1 cellular context compared by ENCODE assay signal in genomic region chr11:117180661-117181585, GRCh38.
TF ChIP-seq lines count a peak whose summit lies in the region.

No MANE protein-coding gene starts in this region.

TF ChIP-seq in HepG2, 621 proteins besides CTCF, POLR2A, EP300 and RAD21 (continued from another document and continues in another):
- TF ChIP-seq, protein P1, sequence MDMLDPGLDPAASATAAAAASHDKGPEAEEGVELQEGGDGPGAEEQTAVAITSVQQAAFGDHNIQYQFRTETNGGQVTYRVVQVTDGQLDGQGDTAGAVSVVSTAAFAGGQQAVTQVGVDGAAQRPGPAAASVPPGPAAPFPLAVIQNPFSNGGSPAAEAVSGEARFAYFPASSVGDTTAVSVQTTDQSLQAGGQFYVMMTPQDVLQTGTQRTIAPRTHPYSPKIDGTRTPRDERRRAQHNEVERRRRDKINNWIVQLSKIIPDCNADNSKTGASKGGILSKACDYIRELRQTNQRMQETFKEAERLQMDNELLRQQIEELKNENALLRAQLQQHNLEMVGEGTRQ (IDR thresholded peaks at IDR 0.05; ENCODE audit: low read depth, low read length): 0 out of 2 replicates have a peak, but pooled peaks have one; percentile 18
- TF ChIP-seq, protein P1 (CRISPR knock-in tag; IDR thresholded peaks at IDR 0.05; ENCODE audit: borderline replicate concordance): peak; percentile 9; the same call in 1 of the 2 replicates
- TF ChIP-seq ZNF883 (CRISPR knock-in tag; IDR thresholded peaks at IDR 0.05; ENCODE audit: not compliant biosample characterization) (no peak), KAT7 (CRISPR knock-in tag; IDR thresholded peaks at IDR 0.05; ENCODE audit: borderline replicate concordance) (no peak), ZNF496 (CRISPR knock-in tag; IDR thresholded peaks at IDR 0.05; ENCODE audit: insufficient replicate concordance) (no peak), ZNF605 (CRISPR knock-in tag; IDR thresholded peaks at IDR 0.05) (peak; percentile 53; the same call in 1 of the 2 replicates), KDM5B (CRISPR knock-in tag; IDR thresholded peaks at IDR 0.05; ENCODE audit: borderline replicate concordance) (0 out of 2 replicates have a peak, but pooled peaks have one; percentile 32), KLF13 (CRISPR knock-in tag; IDR thresholded peaks at IDR 0.05) (0 out of 2 replicates have a peak, but pooled peaks have one; percentile 74), SMC3 (IDR thresholded peaks at IDR 0.05; ENCODE audit: low read length) (peak; percentile 39), ZNF275 (CRISPR knock-in tag; IDR thresholded peaks at IDR 0.05; ENCODE audit: borderline replicate concordance) (no peak; the same call in 1 of the 2 replicates), BHLHE40 (IDR thresholded peaks at IDR 0.05; ENCODE audit: low read length) (no peak), EHMT2 (IDR thresholded peaks at IDR 0.05; ENCODE audit: borderline replicate concordance, low read depth, low read length) (no peak), FOXP4 (CRISPR knock-in tag; IDR thresholded peaks at IDR 0.05) (0 out of 2 replicates have a peak, but pooled peaks have one; percentile 14), KLF12 (CRISPR knock-in tag; IDR thresholded peaks at IDR 0.05; ENCODE audit: borderline replicate concordance) (no peak), ZNF292 (CRISPR knock-in tag; IDR thresholded peaks at IDR 0.05; ENCODE audit: borderline replicate concordance, low read depth) (no peak), ARID3A (IDR thresholded peaks at IDR 0.05; ENCODE audit: low read depth, low read length) (no peak)
- TF ChIP-seq, protein P2, sequence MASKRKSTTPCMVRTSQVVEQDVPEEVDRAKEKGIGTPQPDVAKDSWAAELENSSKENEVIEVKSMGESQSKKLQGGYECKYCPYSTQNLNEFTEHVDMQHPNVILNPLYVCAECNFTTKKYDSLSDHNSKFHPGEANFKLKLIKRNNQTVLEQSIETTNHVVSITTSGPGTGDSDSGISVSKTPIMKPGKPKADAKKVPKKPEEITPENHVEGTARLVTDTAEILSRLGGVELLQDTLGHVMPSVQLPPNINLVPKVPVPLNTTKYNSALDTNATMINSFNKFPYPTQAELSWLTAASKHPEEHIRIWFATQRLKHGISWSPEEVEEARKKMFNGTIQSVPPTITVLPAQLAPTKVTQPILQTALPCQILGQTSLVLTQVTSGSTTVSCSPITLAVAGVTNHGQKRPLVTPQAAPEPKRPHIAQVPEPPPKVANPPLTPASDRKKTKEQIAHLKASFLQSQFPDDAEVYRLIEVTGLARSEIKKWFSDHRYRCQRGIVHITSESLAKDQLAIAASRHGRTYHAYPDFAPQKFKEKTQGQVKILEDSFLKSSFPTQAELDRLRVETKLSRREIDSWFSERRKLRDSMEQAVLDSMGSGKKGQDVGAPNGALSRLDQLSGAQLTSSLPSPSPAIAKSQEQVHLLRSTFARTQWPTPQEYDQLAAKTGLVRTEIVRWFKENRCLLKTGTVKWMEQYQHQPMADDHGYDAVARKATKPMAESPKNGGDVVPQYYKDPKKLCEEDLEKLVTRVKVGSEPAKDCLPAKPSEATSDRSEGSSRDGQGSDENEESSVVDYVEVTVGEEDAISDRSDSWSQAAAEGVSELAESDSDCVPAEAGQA (IDR thresholded peaks at IDR 0.05; ENCODE audit: low read depth): 0 out of 2 replicates have a peak, but pooled peaks have one; percentile 22
- TF ChIP-seq, protein P2 (CRISPR knock-in tag; IDR thresholded peaks at IDR 0.05; ENCODE audit: borderline replicate concordance): no peak
- TF ChIP-seq, protein P3, sequence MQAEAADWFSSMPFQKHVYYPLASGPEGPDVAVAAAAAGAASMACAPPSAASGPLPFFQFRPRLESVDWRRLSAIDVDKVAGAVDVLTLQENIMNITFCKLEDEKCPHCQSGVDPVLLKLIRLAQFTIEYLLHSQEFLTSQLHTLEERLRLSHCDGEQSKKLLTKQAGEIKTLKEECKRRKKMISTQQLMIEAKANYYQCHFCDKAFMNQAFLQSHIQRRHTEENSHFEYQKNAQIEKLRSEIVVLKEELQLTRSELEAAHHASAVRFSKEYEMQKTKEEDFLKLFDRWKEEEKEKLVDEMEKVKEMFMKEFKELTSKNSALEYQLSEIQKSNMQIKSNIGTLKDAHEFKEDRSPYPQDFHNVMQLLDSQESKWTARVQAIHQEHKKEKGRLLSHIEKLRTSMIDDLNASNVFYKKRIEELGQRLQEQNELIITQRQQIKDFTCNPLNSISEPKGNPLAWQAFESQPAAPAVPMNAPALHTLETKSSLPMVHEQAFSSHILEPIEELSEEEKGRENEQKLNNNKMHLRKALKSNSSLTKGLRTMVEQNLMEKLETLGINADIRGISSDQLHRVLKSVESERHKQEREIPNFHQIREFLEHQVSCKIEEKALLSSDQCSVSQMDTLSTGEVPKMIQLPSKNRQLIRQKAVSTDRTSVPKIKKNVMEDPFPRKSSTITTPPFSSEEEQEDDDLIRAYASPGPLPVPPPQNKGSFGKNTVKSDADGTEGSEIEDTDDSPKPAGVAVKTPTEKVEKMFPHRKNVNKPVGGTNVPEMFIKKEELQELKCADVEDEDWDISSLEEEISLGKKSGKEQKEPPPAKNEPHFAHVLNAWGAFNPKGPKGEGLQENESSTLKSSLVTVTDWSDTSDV (CRISPR knock-in tag; IDR thresholded peaks at IDR 0.05): peak; percentile 73; the same call in 1 of the 2 replicates
- TF ChIP-seq, protein P4, sequence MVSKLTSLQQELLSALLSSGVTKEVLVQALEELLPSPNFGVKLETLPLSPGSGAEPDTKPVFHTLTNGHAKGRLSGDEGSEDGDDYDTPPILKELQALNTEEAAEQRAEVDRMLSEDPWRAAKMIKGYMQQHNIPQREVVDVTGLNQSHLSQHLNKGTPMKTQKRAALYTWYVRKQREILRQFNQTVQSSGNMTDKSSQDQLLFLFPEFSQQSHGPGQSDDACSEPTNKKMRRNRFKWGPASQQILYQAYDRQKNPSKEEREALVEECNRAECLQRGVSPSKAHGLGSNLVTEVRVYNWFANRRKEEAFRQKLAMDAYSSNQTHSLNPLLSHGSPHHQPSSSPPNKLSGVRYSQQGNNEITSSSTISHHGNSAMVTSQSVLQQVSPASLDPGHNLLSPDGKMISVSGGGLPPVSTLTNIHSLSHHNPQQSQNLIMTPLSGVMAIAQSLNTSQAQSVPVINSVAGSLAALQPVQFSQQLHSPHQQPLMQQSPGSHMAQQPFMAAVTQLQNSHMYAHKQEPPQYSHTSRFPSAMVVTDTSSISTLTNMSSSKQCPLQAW (CRISPR knock-in tag; IDR thresholded peaks at IDR 0.05): peak; percentile 45; the same call in 1 of the 2 replicates
- TF ChIP-seq, protein P5, sequence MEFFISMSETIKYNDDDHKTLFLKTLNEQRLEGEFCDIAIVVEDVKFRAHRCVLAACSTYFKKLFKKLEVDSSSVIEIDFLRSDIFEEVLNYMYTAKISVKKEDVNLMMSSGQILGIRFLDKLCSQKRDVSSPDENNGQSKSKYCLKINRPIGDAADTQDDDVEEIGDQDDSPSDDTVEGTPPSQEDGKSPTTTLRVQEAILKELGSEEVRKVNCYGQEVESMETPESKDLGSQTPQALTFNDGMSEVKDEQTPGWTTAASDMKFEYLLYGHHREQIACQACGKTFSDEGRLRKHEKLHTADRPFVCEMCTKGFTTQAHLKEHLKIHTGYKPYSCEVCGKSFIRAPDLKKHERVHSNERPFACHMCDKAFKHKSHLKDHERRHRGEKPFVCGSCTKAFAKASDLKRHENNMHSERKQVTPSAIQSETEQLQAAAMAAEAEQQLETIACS (CRISPR knock-in tag; IDR thresholded peaks at IDR 0.05): no peak
- TF ChIP-seq, protein P6, sequence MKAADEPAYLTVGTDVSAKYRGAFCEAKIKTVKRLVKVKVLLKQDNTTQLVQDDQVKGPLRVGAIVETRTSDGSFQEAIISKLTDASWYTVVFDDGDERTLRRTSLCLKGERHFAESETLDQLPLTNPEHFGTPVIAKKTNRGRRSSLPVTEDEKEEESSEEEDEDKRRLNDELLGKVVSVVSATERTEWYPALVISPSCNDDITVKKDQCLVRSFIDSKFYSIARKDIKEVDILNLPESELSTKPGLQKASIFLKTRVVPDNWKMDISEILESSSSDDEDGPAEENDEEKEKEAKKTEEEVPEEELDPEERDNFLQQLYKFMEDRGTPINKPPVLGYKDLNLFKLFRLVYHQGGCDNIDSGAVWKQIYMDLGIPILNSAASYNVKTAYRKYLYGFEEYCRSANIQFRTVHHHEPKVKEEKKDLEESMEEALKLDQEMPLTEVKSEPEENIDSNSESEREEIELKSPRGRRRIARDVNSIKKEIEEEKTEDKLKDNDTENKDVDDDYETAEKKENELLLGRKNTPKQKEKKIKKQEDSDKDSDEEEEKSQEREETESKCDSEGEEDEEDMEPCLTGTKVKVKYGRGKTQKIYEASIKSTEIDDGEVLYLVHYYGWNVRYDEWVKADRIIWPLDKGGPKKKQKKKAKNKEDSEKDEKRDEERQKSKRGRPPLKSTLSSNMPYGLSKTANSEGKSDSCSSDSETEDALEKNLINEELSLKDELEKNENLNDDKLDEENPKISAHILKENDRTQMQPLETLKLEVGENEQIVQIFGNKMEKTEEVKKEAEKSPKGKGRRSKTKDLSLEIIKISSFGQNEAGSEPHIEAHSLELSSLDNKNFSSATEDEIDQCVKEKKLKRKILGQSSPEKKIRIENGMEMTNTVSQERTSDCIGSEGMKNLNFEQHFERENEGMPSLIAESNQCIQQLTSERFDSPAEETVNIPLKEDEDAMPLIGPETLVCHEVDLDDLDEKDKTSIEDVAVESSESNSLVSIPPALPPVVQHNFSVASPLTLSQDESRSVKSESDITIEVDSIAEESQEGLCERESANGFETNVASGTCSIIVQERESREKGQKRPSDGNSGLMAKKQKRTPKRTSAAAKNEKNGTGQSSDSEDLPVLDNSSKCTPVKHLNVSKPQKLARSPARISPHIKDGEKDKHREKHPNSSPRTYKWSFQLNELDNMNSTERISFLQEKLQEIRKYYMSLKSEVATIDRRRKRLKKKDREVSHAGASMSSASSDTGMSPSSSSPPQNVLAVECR (CRISPR knock-in tag; IDR thresholded peaks at IDR 0.05; ENCODE audit: borderline replicate concordance): peak; percentile 26; the same call in 1 of the 2 replicates
- TF ChIP-seq, protein P7, sequence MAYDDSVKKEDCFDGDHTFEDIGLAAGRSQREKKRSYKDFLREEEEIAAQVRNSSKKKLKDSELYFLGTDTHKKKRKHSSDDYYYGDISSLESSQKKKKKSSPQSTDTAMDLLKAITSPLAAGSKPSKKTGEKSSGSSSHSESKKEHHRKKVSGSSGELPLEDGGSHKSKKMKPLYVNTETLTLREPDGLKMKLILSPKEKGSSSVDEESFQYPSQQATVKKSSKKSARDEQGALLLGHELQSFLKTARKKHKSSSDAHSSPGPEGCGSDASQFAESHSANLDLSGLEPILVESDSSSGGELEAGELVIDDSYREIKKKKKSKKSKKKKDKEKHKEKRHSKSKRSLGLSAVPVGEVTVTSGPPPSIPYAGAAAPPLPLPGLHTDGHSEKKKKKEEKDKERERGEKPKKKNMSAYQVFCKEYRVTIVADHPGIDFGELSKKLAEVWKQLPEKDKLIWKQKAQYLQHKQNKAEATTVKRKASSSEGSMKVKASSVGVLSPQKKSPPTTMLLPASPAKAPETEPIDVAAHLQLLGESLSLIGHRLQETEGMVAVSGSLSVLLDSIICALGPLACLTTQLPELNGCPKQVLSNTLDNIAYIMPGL (CRISPR knock-in tag; IDR thresholded peaks at IDR 0.05; ENCODE audit: borderline replicate concordance in 1 of 2, low read depth in 1 of 2): peak; percentile 84 to 95
